ENCODE assay signal across 16 cellular contexts in genomic region chr7:41701068-41701467, GRCh38. TPM values are rescaled to one million over a fixed set of nuclear protein-coding genes. Genes with fewer than 3 reads are reported as not detected.
DNase-seq lines count a peak whose midpoint lies in the region; ATAC-seq, FAIRE-seq and TF ChIP-seq lines count a peak whose summit lies in the region.
"Had no signal": no experiment of that assay in that cellular context is flagged by ENCODE, and none has a peak within 500 bp of the region (broad histone marks: within the 10 kb centered on the region; RNA-seq: fewer than 3 reads in every experiment).

No MANE protein-coding gene starts in this region.

- no peaks in the 10 kb centered on the region for H3K9me3 ChIP-seq in left ventricle myocardium inferior (replicated peaks)
- no peaks in the 10 kb centered on the region for H3K9me3 ChIP-seq in muscle layer of duodenum (ENCODE audit: control insufficient read depth in 1 of 2, low read length in 2 of 2)
- H3K9me3 ChIP-seq in vagina, result no peaks in the 10 kb centered on the region
- no peaks in the 10 kb centered on the region for H3K9me3 ChIP-seq in HepG2 (ENCODE audit: low read length)
- H3K9me3 ChIP-seq: prostate gland had no signal

- no peak for TF ChIP-seq EP300 in HepG2 (IDR thresholded peaks at IDR 0.05; ENCODE audit: low read depth in 2 of 2, low read length in 2 of 2)
- TF ChIP-seq EP300 in HepG2 (CRISPR knock-in tag; IDR thresholded peaks at IDR 0.05; ENCODE audit: borderline replicate concordance), result no peak

- in situ Hi-C loops in HepG2 (cut with HindIII; ENCODE audit: extremely low pct_ligation_motif_present, low pct_unique_long_range_greater_than_20kb), result loop anchor here (10.0 to 25.0 kb wide), 2 partner anchors 1376 to 1464 kb away; no protein-coding TSS in a partner anchor

- no peaks in the 10 kb centered on the region for H3K36me3 ChIP-seq in left ventricle myocardium inferior
- H3K36me3 ChIP-seq in muscle layer of duodenum (ENCODE audit: control insufficient read depth in 1 of 2, insufficient read depth in 2 of 2, low read length in 2 of 2), result peaks cover 0 to 4% of the 10 kb centered on the region in 2 donors
- H3K36me3 ChIP-seq in vagina, result no peaks in the 10 kb centered on the region
- no peaks in the 10 kb centered on the region for H3K36me3 ChIP-seq in HepG2 (replicated peaks in 1 of 2; ENCODE audit: control insufficient read depth in 1 of 2, insufficient read depth in 2 of 2, low read length in 2 of 2)
- H3K36me3 ChIP-seq: prostate gland, WERI-Rb-1 had no signal

- BruUV-seq in HepG2 (replicated peaks; lab: Mats Ljungman, UMichigan), result no TSS peak

- no peaks in the 10 kb centered on the region for H4K20me1 ChIP-seq in HepG2 (ENCODE audit: insufficient read depth, low read length)

- TF ChIP-seq RAD21 in HepG2 (CRISPR knock-in tag; IDR thresholded peaks at IDR 0.05), result no peak

- no peak overlapping the region for H2AFZ ChIP-seq in HepG2 (ENCODE audit: low read length)

- no peaks in the 10 kb centered on the region for H3K79me2 ChIP-seq in HepG2 (ENCODE audit: insufficient read depth, low read length)

- no peak overlapping the region for H3K4me2 ChIP-seq in HepG2 (ENCODE audit: low read depth, low read length)

- H3K4me3 ChIP-seq in left ventricle myocardium inferior (peak overlapping the region; percentile 61), muscle layer of duodenum (ENCODE audit: low read depth in 1 of 2, low read length in 2 of 2) (peak overlapping the region; percentile 14 to 68), vagina (peak overlapping the region in 1 of 2 donors; percentile 43), HepG2 (replicated peaks in 1 of 3; ENCODE audit: insufficient read depth in 1 of 3, low read depth in 2 of 3, low read length in 3 of 3) (no peak overlapping the region)
- H3K4me3 ChIP-seq: GM12878 had no signal

- no peak for FAIRE-seq in HepG2 (lab: Jason Lieb, UNC)
- FAIRE-seq: GM12878 had no signal

- TF ChIP-seq CTCF in left ventricle myocardium inferior (IDR thresholded peaks at IDR 0.05; ENCODE audit: borderline replicate concordance) (no peak), vagina (IDR thresholded peaks at IDR 0.05) (no peak), HepG2 (CRISPR knock-in tag; IDR thresholded peaks at IDR 0.05) (no peak)

- H3K4me1 ChIP-seq in left ventricle myocardium inferior (peaks cover 37% of the 10 kb centered on the region), muscle layer of duodenum (ENCODE audit: control insufficient read depth in 1 of 2, insufficient read depth in 2 of 2, low read length in 2 of 2) (peaks cover 0 to 13% of the 10 kb centered on the region in 2 donors), vagina (peaks cover 29% of the 10 kb centered on the region), HepG2 (ENCODE audit: insufficient read depth, low read length) (peaks cover 13% of the 10 kb centered on the region)

- intact Hi-C loops in left ventricle myocardium inferior (cut with micrococcal nuclease), result no loop called here
- intact Hi-C loops in Right ventricle myocardium inferior (cut with DNase I), result no loop called here
- intact Hi-C loops in vagina (cut with DNase I), result no loop called here
- intact Hi-C loops in HepG2 (cut with micrococcal nuclease; ENCODE audit: unreplicated experiment), result no loop called here

- POLR2A ChIA-PET in HepG2 (lab: Yijun Ruan, JAX), result no interaction called here

- ATAC-seq in Right ventricle myocardium inferior (no peak), HepG2 (no peak)
- ATAC-seq: GM12878 had no signal

- TF ChIP-seq POLR2A in vagina (IDR thresholded peaks at IDR 0.05) (no peak), HepG2 (IDR thresholded peaks at IDR 0.05; ENCODE audit: insufficient read depth in 1 of 2, low read depth in 2 of 2, low read length in 2 of 2) (no peak)

- H3K27me3 ChIP-seq in left ventricle myocardium inferior (ENCODE audit: low read depth) (peaks cover 76% of the 10 kb centered on the region), muscle layer of duodenum (ENCODE audit: low read depth, low read length) (no peaks in the 10 kb centered on the region), vagina (no peaks in the 10 kb centered on the region), HepG2 (ENCODE audit: control insufficient read depth in 1 of 2, insufficient read depth in 2 of 2, low read length in 2 of 2) (peaks cover 0 to 5% of the 10 kb centered on the region in 2 experiments; a peak in 2 of 5 replicates)

- 11% methylated on average over 3 of the region's 4 CpGs for WGBS in HepG2 (ENCODE audit: low lambda C conversion rate)

- H3K27ac ChIP-seq in left ventricle myocardium inferior (replicated peaks) (peak overlapping the region; percentile 46), epithelial cell of prostate (peak overlapping the region; percentile 80), muscle layer of duodenum (ENCODE audit: low read length) (peak overlapping the region; percentile 84), vagina (peak overlapping the region; percentile 1), HepG2 (ENCODE audit: extremely low read length, insufficient read depth, low read length) (no peak overlapping the region)
- H3K27ac ChIP-seq: WERI-Rb-1 had no signal

- H3K9ac ChIP-seq in HepG2 (ENCODE audit: insufficient read depth, low read depth, low read length), result no peak overlapping the region

- DNase-seq in left ventricle myocardium inferior (no peak), Right ventricle myocardium inferior (ENCODE audit: missing footprints) (no peak), epithelial cell of prostate (ENCODE audit: low read depth, low spot score) (no peak), vagina (ENCODE audit: extremely low spot score in 2 of 2) (no peak), EL (no peak), NK-92 (lab: John Stamatoyannopoulos, UW; ENCODE audit: unreplicated experiment) (no peak), HepG2 (ENCODE audit: low spot score) (no peak)
- DNase-seq: activated CD8-positive, alpha-beta memory T cell treated with anti-CD3 and anti-CD28 coated beads, Interleukin-2, amount 50 U/mL, for 48 hours; amniotic stem cell; DMS153; erythroblast; NCI-H446 treated with DMSO at 0.1 percent for 48 hours; WERI-Rb-1 had no signal

- CTCF ChIA-PET in HepG2 (lab: Yijun Ruan, JAX; ENCODE audit: low intra/inter-chr PET ratio, low total read pairs), result no interaction called here

TF ChIP-seq in HepG2, 621 proteins besides CTCF, POLR2A, EP300 and RAD21 (continues in another document):
- TF ChIP-seq ZNF709 (CRISPR knock-in tag; IDR thresholded peaks at IDR 0.05), result no peak
- TF ChIP-seq RCOR2 (CRISPR knock-in tag; IDR thresholded peaks at IDR 0.05), result no peak
- TF ChIP-seq ZNF317 (CRISPR knock-in tag; IDR thresholded peaks at IDR 0.05), result no peak
- TF ChIP-seq SALL1 (CRISPR knock-in tag; IDR thresholded peaks at IDR 0.05), result no peak
- TF ChIP-seq KLF16 (CRISPR knock-in tag; IDR thresholded peaks at IDR 0.05), result no peak
- no peak for TF ChIP-seq FOSL2 (CRISPR knock-in tag; IDR thresholded peaks at IDR 0.05)
- no peak for TF ChIP-seq CCDC6 (CRISPR knock-in tag; IDR thresholded peaks at IDR 0.05)
- TF ChIP-seq HNRNPK (IDR thresholded peaks at IDR 0.05; ENCODE audit: low read depth, low read length, poor library complexity, severe bottlenecking), result no peak
- no peak for TF ChIP-seq POGZ (CRISPR knock-in tag; IDR thresholded peaks at IDR 0.05)
- no peak for TF ChIP-seq ZNF431 (CRISPR knock-in tag; IDR thresholded peaks at IDR 0.05; ENCODE audit: borderline replicate concordance, low read depth)
- TF ChIP-seq RXRB (CRISPR knock-in tag; IDR thresholded peaks at IDR 0.05; ENCODE audit: borderline replicate concordance), result no peak
- no peak for TF ChIP-seq UBTF (CRISPR knock-in tag; IDR thresholded peaks at IDR 0.05)

RNA-seq across cellular contexts. Expression of gene INHBA, which starts 1.8 kb away (rescaled TPM):
- total RNA-seq in left ventricle myocardium inferior (8.6 TPM), Right ventricle myocardium inferior (0.89 TPM), vagina (2.2 TPM), HepG2 (2016; rRNA removed; fragmentation: Illumina TruSeq; extraction: Trizol) (not detected in 2 replicates)
- not detected in 2 replicates for total RNA-seq in HepG2 (2016; cell fraction: cytosol; rRNA removed; fragmentation: Illumina TruSeq; extraction: Trizol; ENCODE audit: low read depth)
- total RNA-seq in HepG2 (2016; cell fraction: insoluble cytoplasmic fraction; rRNA removed; fragmentation: Illumina TruSeq; extraction: Trizol), result not detected in 2 replicates
- total RNA-seq in HepG2 (2016; cell fraction: membrane; rRNA removed; fragmentation: Illumina TruSeq; extraction: Trizol), result not detected in 2 replicates
- total RNA-seq in HepG2 (2016; cell fraction: nucleus; rRNA removed; fragmentation: Illumina TruSeq; extraction: Trizol), result not detected in 2 replicates
- not detected in 2 replicates for polyA plus RNA-seq in HepG2 (2011; rRNA removed)
- not detected in 2 replicates for polyA plus RNA-seq in HepG2 (2011; cell fraction: cytosol; rRNA removed)
- polyA plus RNA-seq in HepG2 (2011; cell fraction: nucleus; rRNA removed), result not detected in 2 replicates
- not detected in 2 replicates for polyA plus RNA-seq in HepG2 (2012)
- not detected in 2 replicates for polyA plus RNA-seq in HepG2 (2016; cell fraction: cytosol; fragmentation: Illumina TruSeq; extraction: Trizol; ENCODE audit: low read depth)
- polyA plus RNA-seq in HepG2 (2016; cell fraction: insoluble cytoplasmic fraction; fragmentation: Illumina TruSeq; extraction: Trizol; ENCODE audit: low read depth), result not detected in 2 replicates
- not detected in 2 replicates for polyA plus RNA-seq in HepG2 (2016; cell fraction: membrane; fragmentation: Illumina TruSeq; extraction: Trizol; ENCODE audit: low read depth)
- not detected in 2 replicates for polyA plus RNA-seq in HepG2 (2016; cell fraction: nucleus; fragmentation: Illumina TruSeq; extraction: Trizol; ENCODE audit: insufficient read depth, low read depth)
- polyA minus RNA-seq in HepG2 (2011; rRNA and poly(A)+ RNA removed; ENCODE audit: low replicate concordance), result 0.30 TPM in 1 of 2 replicates, not detected in the other
- not detected in 2 replicates for polyA minus RNA-seq in HepG2 (2011; cell fraction: cytosol; rRNA and poly(A)+ RNA removed)
- not detected in 2 replicates for polyA minus RNA-seq in HepG2 (2011; cell fraction: nucleus; rRNA and poly(A)+ RNA removed)

Comparison
In these comparisons a context has a peak if more than half of its experiments do, and no peak if none do; other contexts are left out.
1. H3K4me3 ChIP-seq: peak in left ventricle myocardium inferior (single experiment) and muscle layer of duodenum (2 of 2); none in HepG2 (0 of 3).